Comparison of ENCODE assay signal across 13 cellular contexts in genomic region chrX:39726810-39727209, GRCh38.
A peak's percentile ranks its signal among the peaks of the same experiment; 100 is the strongest.
DNase-seq lines count a peak whose midpoint lies in the region.
"Had no signal": no experiment of that assay in that cellular context is flagged by ENCODE, and none has a peak within 500 bp of the region (broad histone marks: within the 10 kb centered on the region; RNA-seq: fewer than 3 reads in every experiment).

No MANE protein-coding gene starts in this region.

- H3K27me3 ChIP-seq in adipocyte (replicated peaks; ENCODE audit: control insufficient read depth, insufficient read depth, low read length): peaks cover 37% of the 10 kb centered on the region
- H3K27me3 ChIP-seq: cardiac muscle cell had no signal

- H3K4me1 ChIP-seq in adipocyte (ENCODE audit: control insufficient read depth, insufficient read depth, low read length): peaks cover 16% of the 10 kb centered on the region

- H3K27me3 Mint-ChIP-seq in activated T-helper 2 cell treated with anti-CD3 and anti-CD28 coated beads, Interferon-gamma antibody, Interleukin-2, Interleukin-4, amounts not matched to agents 10 μg/mL and 5 μg/mL and 100 μg/mL, durations not matched to agents 14 hours and 24 hours and 36 hours (ENCODE audit: low read depth): peaks cover 5% of the 10 kb centered on the region

- H3K9me3 Mint-ChIP-seq in activated T-helper 2 cell treated with anti-CD3 and anti-CD28 coated beads, Interferon-gamma antibody, Interleukin-2, Interleukin-4, amounts not matched to agents 10 μg/mL and 5 μg/mL and 100 μg/mL, durations not matched to agents 14 hours and 24 hours and 36 hours: no peaks in the 10 kb centered on the region
- H3K9me3 Mint-ChIP-seq: T-helper 1 cell treated with Interleukin-12 subunit alpha and Interleukin-12 subunit beta and Interleukin-4 antibody, amounts not matched to agents 30 μg/mL and 1 μg/mL, for 36 hours had no signal

- no peak overlapping the region for H3K4me3 Mint-ChIP-seq in activated T-helper 2 cell treated with anti-CD3 and anti-CD28 coated beads, Interferon-gamma antibody, Interleukin-2, Interleukin-4, amounts not matched to agents 10 μg/mL and 5 μg/mL and 100 μg/mL, durations not matched to agents 14 hours and 24 hours and 36 hours (ENCODE audit: low read depth)
- H3K4me3 Mint-ChIP-seq: CD4-positive, CD25-positive, alpha-beta regulatory T cell; T-helper 1 cell treated with Interleukin-12 subunit alpha and Interleukin-12 subunit beta and Interleukin-4 antibody, amounts not matched to agents 30 μg/mL and 1 μg/mL, for 36 hours had no signal

- peaks cover 14% of the 10 kb centered on the region for H3K4me1 Mint-ChIP-seq in activated T-helper 2 cell treated with anti-CD3 and anti-CD28 coated beads, Interferon-gamma antibody, Interleukin-2, Interleukin-4, amounts not matched to agents 10 μg/mL and 5 μg/mL and 100 μg/mL, durations not matched to agents 14 hours and 24 hours and 36 hours (ENCODE audit: low read depth)

- no peak overlapping the region for H3K27ac Mint-ChIP-seq in activated T-helper 2 cell treated with anti-CD3 and anti-CD28 coated beads, Interferon-gamma antibody, Interleukin-2, Interleukin-4, amounts not matched to agents 10 μg/mL and 5 μg/mL and 100 μg/mL, durations not matched to agents 14 hours and 24 hours and 36 hours
- H3K27ac Mint-ChIP-seq: CD4-positive, CD25-positive, alpha-beta regulatory T cell; T-helper 1 cell treated with Interleukin-12 subunit alpha and Interleukin-12 subunit beta and Interleukin-4 antibody, amounts not matched to agents 30 μg/mL and 1 μg/mL, for 36 hours had no signal

- H3K36me3 ChIP-seq in adipocyte (ENCODE audit: control insufficient read depth, insufficient read depth, low read length, severe bottlenecking): no peaks in the 10 kb centered on the region
- H3K36me3 ChIP-seq: cardiac muscle cell had no signal

- intact Hi-C loops in activated T-helper 2 cell treated with anti-CD3 and anti-CD28 coated beads, Interferon-gamma antibody, Interleukin-2, Interleukin-4, amounts not matched to agents 10 μg/mL and 5 μg/mL and 100 μg/mL, durations not matched to agents 14 hours and 24 hours and 36 hours (cut with micrococcal nuclease): loop anchor here (10.0 kb wide), 1 partner anchor 72 kb away; no protein-coding TSS in a partner anchor

- peak; percentile 32 for DNase-seq in D341Med (ENCODE audit: low spot score)
- peak; percentile 65 for DNase-seq in NCI-H146 treated with DMSO at 0.1 percent for 48 hours (lab: John Stamatoyannopoulos, UW; ENCODE audit: unreplicated experiment)
- peak; percentile 62 for DNase-seq in adipocyte (ENCODE audit: low read depth)
- peak; percentile 88 for DNase-seq in islet precursor cell
- no peak for DNase-seq in foreskin melanocyte
- no peak for DNase-seq in activated CD4-positive, alpha-beta T cell treated with anti-CD3 and anti-CD28 coated beads for 48 hours
- DNase-seq in activated T-helper 2 cell treated with anti-CD3 and anti-CD28 coated beads, Interferon-gamma antibody, Interleukin-2, Interleukin-4, amounts not matched to agents 10 μg/mL and 5 μg/mL and 100 μg/mL, durations not matched to agents 14 hours and 24 hours and 36 hours (ENCODE audit: low spot score): no peak
- DNase-seq in activated T-cell treated with anti-CD3 and anti-CD28 coated beads, Interleukin-2, amount 50 U/mL, for 1 hour: no peak
- DNase-seq: CD4-positive, CD25-positive, alpha-beta regulatory T cell; NCI-H1436 had no signal

- peaks cover 11% of the 10 kb centered on the region for H3K9me3 ChIP-seq in adipocyte (ENCODE audit: control insufficient read depth, low read length)

- H3K9ac ChIP-seq in adipocyte (ENCODE audit: low read length): no peak overlapping the region

- no peaks in the 10 kb centered on the region for H3K36me3 Mint-ChIP-seq in activated T-helper 2 cell treated with anti-CD3 and anti-CD28 coated beads, Interferon-gamma antibody, Interleukin-2, Interleukin-4, amounts not matched to agents 10 μg/mL and 5 μg/mL and 100 μg/mL, durations not matched to agents 14 hours and 24 hours and 36 hours (ENCODE audit: low read depth)
- H3K36me3 Mint-ChIP-seq: CD4-positive, CD25-positive, alpha-beta regulatory T cell had no signal

- no peak overlapping the region for H3K4me3 ChIP-seq in adipocyte (ENCODE audit: low read length)
- H3K4me3 ChIP-seq: cardiac muscle cell, skin epidermis had no signal

Comparison
In these comparisons a context has a peak if more than half of its experiments do, and no peak if none do; other contexts are left out.
1. DNase-seq: peak in D341Med (single experiment), NCI-H146 treated with DMSO at 0.1 percent for 48 hours (single experiment), adipocyte (single experiment) and islet precursor cell (single experiment); none in foreskin melanocyte (single experiment), activated CD4-positive, alpha-beta T cell treated with anti-CD3 and anti-CD28 coated beads for 48 hours (single experiment), activated T-helper 2 cell treated with anti-CD3 and anti-CD28 coated beads, Interferon-gamma antibody, Interleukin-2, Interleukin-4, amounts not matched to agents 10 μg/mL and 5 μg/mL and 100 μg/mL, durations not matched to agents 14 hours and 24 hours and 36 hours (single experiment) and activated T-cell treated with anti-CD3 and anti-CD28 coated beads, Interleukin-2, amount 50 U/mL, for 1 hour (single experiment).